34 cellular contexts compared by ENCODE assay signal in genomic region chr7:128877756-128878120, GRCh38. TPM values are rescaled to one million over a fixed set of nuclear protein-coding genes. Genes with fewer than 3 reads are reported as not detected.
"Had no signal": no experiment of that assay in that cellular context is flagged by ENCODE, and none has a peak within 500 bp of the region (broad histone marks: within the 10 kb centered on the region; RNA-seq: fewer than 3 reads in every experiment).

No MANE protein-coding gene starts in this region.

- H3K36me3 ChIP-seq: adrenal gland, breast epithelium, SJSA1 had no signal

- H3K4me1 Mint-ChIP-seq: activated naive CD8-positive, alpha-beta T cell treated with anti-CD3 and anti-CD28 coated beads for 36 hours; activated T-helper 17 cell treated with anti-CD3 and anti-CD28 coated beads, Interleukin-2, amount 50 U/mL, for 72 hours had no signal

- H3K4me3 ChIP-seq: adrenal gland, body of pancreas, breast epithelium, SJSA1 had no signal

- DNase-seq: activated CD4-positive, alpha-beta memory T cell treated with anti-CD3 and anti-CD28 coated beads for 36 hours; activated CD4-positive, alpha-beta T cell treated with anti-CD3 and anti-CD28 coated beads, Interleukin-2, amount 10 ng/mL, durations not matched to agents 24 days and 14 days; activated effector memory CD4-positive, alpha-beta T cell treated with anti-CD3 and anti-CD28 coated beads, Interleukin-2, amount 50 U/mL, for 16 hours; activated naive CD4-positive, alpha-beta T cell; activated naive CD4-positive, alpha-beta T cell treated with anti-CD3 and anti-CD28 coated beads, Interleukin-2, amount 50 U/mL, for 16 hours; activated naive CD8-positive, alpha-beta T cell treated with anti-CD3 and anti-CD28 coated beads for 36 hours; activated T-cell treated with anti-CD3 and anti-CD28 coated beads, Interleukin-2, amount 50 U/mL, for 1 hour; activated T-cell treated with anti-CD3 and anti-CD28 coated beads, Interleukin-2, amount 50 U/mL, for 72 hours; adrenal gland; body of pancreas; MM.1S; NCI-H1092 treated with DMSO at 0.1 percent for 48 hours; NCI-H1417; NCI-H146; NCI-H187 treated with DMSO at 0.1 percent for 48 hours; NCI-H2081; NCI-H226; NCI-H446 treated with DMSO at 0.1 percent for 48 hours; NCI-H524; NCI-H69; NCI-H82; SHP77; SK-N-SH had no signal

- ATAC-seq: activated T-cell treated with anti-CD3 and anti-CD28 coated beads, Interleukin-2, amount 50 U/mL, for 72 hours; activated T-helper 17 cell treated with anti-CD3 and anti-CD28 coated beads, Interleukin-2, amount 50 U/mL, for 72 hours; body of pancreas; Panc1 had no signal

- H3K4me2 ChIP-seq: KMS-11, SK-N-SH had no signal

- H3K27ac ChIP-seq: adrenal gland, body of pancreas, breast epithelium, KMS-11, SJSA1 had no signal

- H3K27me3 Mint-ChIP-seq: activated CD4-positive, alpha-beta memory T cell treated with anti-CD3 and anti-CD28 coated beads for 36 hours; activated CD4-positive, alpha-beta T cell treated with anti-CD3 and anti-CD28 coated beads, Interleukin-2, amount 10 ng/mL, durations not matched to agents 24 days and 14 days; activated naive CD8-positive, alpha-beta T cell treated with anti-CD3 and anti-CD28 coated beads for 36 hours; activated T-helper 17 cell treated with anti-CD3 and anti-CD28 coated beads, Interleukin-2, amount 50 U/mL, for 72 hours had no signal

- H3K4me1 ChIP-seq: adrenal gland, body of pancreas, breast epithelium, SJSA1 had no signal

- H3K36me3 Mint-ChIP-seq: activated CD4-positive, alpha-beta memory T cell treated with anti-CD3 and anti-CD28 coated beads for 36 hours; activated naive CD8-positive, alpha-beta T cell treated with anti-CD3 and anti-CD28 coated beads for 36 hours had no signal

- H3K9me3 ChIP-seq: adrenal gland, body of pancreas, breast epithelium, SJSA1, SK-N-SH had no signal

- H3K4me3 Mint-ChIP-seq: activated CD4-positive, alpha-beta memory T cell treated with anti-CD3 and anti-CD28 coated beads for 36 hours; activated CD4-positive, alpha-beta T cell treated with anti-CD3 and anti-CD28 coated beads, Interleukin-2, amount 10 ng/mL, durations not matched to agents 24 days and 14 days; activated naive CD8-positive, alpha-beta T cell treated with anti-CD3 and anti-CD28 coated beads for 36 hours; activated T-cell treated with anti-CD3 and anti-CD28 coated beads, Interleukin-2, amount 50 U/mL, for 72 hours; activated T-helper 17 cell treated with anti-CD3 and anti-CD28 coated beads, Interleukin-2, amount 50 U/mL, for 72 hours; T-helper 1 cell treated with Interleukin-12 subunit alpha and Interleukin-12 subunit beta and Interleukin-4 antibody, amounts not matched to agents 30 μg/mL and 1 μg/mL, for 36 hours; T-helper 2 cell treated with Interferon-gamma antibody and Interleukin-4, amounts not matched to agents 5 μg/mL and 100 μg/mL, for 36 hours had no signal

- H3K27me3 ChIP-seq: adrenal gland, body of pancreas, breast epithelium, SJSA1 had no signal

- FAIRE-seq: astrocyte, TTC549 had no signal

- H3K9me3 Mint-ChIP-seq: activated CD4-positive, alpha-beta memory T cell treated with anti-CD3 and anti-CD28 coated beads for 36 hours; activated CD4-positive, alpha-beta T cell treated with anti-CD3 and anti-CD28 coated beads, Interleukin-2, amount 10 ng/mL, durations not matched to agents 24 days and 14 days; activated naive CD8-positive, alpha-beta T cell treated with anti-CD3 and anti-CD28 coated beads for 36 hours; activated T-cell treated with anti-CD3 and anti-CD28 coated beads, Interleukin-2, amount 50 U/mL, for 72 hours; activated T-helper 17 cell treated with anti-CD3 and anti-CD28 coated beads, Interleukin-2, amount 50 U/mL, for 72 hours; T-helper 1 cell treated with Interleukin-12 subunit alpha and Interleukin-12 subunit beta and Interleukin-4 antibody, amounts not matched to agents 30 μg/mL and 1 μg/mL, for 36 hours; T-helper 2 cell treated with Interferon-gamma antibody and Interleukin-4, amounts not matched to agents 5 μg/mL and 100 μg/mL, for 36 hours had no signal

- H3K9ac ChIP-seq: KMS-11, SK-N-SH had no signal

- H3K27ac Mint-ChIP-seq: activated CD4-positive, alpha-beta memory T cell treated with anti-CD3 and anti-CD28 coated beads for 36 hours; activated CD4-positive, alpha-beta T cell treated with anti-CD3 and anti-CD28 coated beads, Interleukin-2, amount 10 ng/mL, durations not matched to agents 24 days and 14 days; activated naive CD8-positive, alpha-beta T cell treated with anti-CD3 and anti-CD28 coated beads for 36 hours; activated T-cell treated with anti-CD3 and anti-CD28 coated beads, Interleukin-2, amount 50 U/mL, for 72 hours; activated T-helper 17 cell treated with anti-CD3 and anti-CD28 coated beads, Interleukin-2, amount 50 U/mL, for 72 hours; T-helper 1 cell treated with Interleukin-12 subunit alpha and Interleukin-12 subunit beta and Interleukin-4 antibody, amounts not matched to agents 30 μg/mL and 1 μg/mL, for 36 hours; T-helper 2 cell treated with Interferon-gamma antibody and Interleukin-4, amounts not matched to agents 5 μg/mL and 100 μg/mL, for 36 hours had no signal

RNA-seq across cellular contexts. Expression of gene KCP, which starts 32.8 kb away (rescaled TPM):
- total RNA-seq: LHCN-M2, RPMI7951, SJSA1 had no signal
- polyA plus RNA-seq: SK-N-SH had no signal

RNA-seq across cellular contexts. Expression of gene IRF5, which starts 60.0 kb away (rescaled TPM):
- total RNA-seq: RPMI7951 had no signal
